Comparison of ENCODE assay signal across 7 cellular contexts in the genomic region with DNA sequence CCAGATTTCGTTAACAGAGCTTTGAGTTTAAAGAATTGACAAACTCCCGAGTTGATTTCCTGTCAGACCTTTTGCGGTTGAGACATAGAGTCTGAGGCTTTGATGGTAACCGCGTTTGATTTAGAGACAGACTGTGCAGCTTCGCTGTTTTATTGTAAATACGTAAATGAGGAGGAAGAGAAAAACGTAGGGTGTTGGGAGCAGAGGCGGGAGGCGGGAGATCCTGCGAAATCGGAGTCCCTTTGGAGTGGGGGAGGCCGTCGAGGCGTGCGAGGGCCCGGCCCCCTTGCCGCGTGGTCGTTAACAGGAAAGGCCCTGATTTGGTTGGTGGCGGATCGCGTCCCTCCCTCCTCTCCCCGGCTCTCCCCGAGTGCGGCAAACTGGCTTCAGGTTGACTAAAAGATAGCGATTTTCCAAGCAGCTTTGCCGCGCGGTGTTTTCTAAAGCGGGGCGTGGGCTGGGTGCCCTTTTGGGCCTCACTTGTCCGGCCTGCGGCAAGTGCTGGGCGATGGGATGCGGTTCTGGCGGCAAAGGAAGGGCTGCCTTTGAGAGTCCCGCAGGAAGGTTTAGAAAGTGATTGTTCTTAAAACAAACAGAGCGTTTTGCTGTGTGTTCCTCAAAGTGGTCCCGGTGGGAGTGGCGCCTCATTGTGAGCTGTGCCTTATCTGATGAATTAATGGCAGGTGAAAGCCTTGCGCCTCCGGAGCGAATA. TPM values are rescaled to one million over a fixed set of nuclear protein-coding genes. Genes with fewer than 3 reads are reported as not detected.
A peak's percentile ranks its signal among the peaks of the same experiment; 100 is the strongest.
DNase-seq lines count a peak whose midpoint lies in the region; ATAC-seq, FAIRE-seq and TF ChIP-seq lines count a peak whose summit lies in the region.

No MANE protein-coding gene starts in this region.

- peak overlapping the region; percentile 59 for H3K9ac ChIP-seq in HCT116 (ENCODE audit: low read length)

- H3K27me3 Mint-ChIP-seq in activated naive CD8-positive, alpha-beta T cell, result no peaks in the 10 kb centered on the region

- POLR2A ChIA-PET in HCT116 (lab: Charles Lee), result no interaction called here

- RAD21 ChIA-PET in HCT116 (lab: Charles Lee; ENCODE audit: low non-redundant PET in 1 of 2, low total read pairs in 2 of 2, uncharacterized antibody in 2 of 2, unreplicated experiment in 2 of 2), result no interaction called here

- intact Hi-C loops in HCT116 (cut with micrococcal nuclease) (no loop called here), left ventricle myocardium superior (cut with micrococcal nuclease) (no loop called here), psoas muscle (cut with DNase I) (loop anchor here in 1 of 2 donors (10.0 kb wide), 1 partner anchor 1247 kb away; the partner anchor contains the start of gene PHKA2)

- H3K27ac Mint-ChIP-seq in activated naive CD8-positive, alpha-beta T cell, result peak overlapping the region; percentile 89

- H3K36me3 Mint-ChIP-seq in activated naive CD8-positive, alpha-beta T cell, result no peaks in the 10 kb centered on the region

- peak overlapping the region; percentile 82 for H3K4me2 ChIP-seq in HCT116 (ENCODE audit: low read length)

- DNase-seq in HCT116 (ENCODE audit: low read depth, low spot score) (no peak), RKO (ENCODE audit: low spot score) (peak; percentile 35), left ventricle myocardium superior (peak; percentile 47), psoas muscle (peak; percentile 31 to 58), frontal cortex (ENCODE audit: low spot score in 2 of 2) (no peak)

- peaks cover 3% of the 10 kb centered on the region; the same call in 1 of the 2 replicates for H3K79me2 ChIP-seq in HCT116 (ENCODE audit: insufficient read depth, low read length)

- BruUV-seq in HCT116 (replicated peaks; lab: Mats Ljungman, UMichigan), result no TSS peak

- CTCF ChIA-PET in HCT116 (lab: Charles Lee), result no interaction called here

- H3K36me3 ChIP-seq in HCT116 (ENCODE audit: control insufficient read depth in 1 of 2, insufficient read depth in 2 of 2, low read length in 2 of 2) (no peaks in the 10 kb centered on the region), psoas muscle (ENCODE audit: insufficient read depth in 1 of 2, low read depth in 1 of 2) (no peaks in the 10 kb centered on the region)

- H3K4me3 ChIP-seq in HCT116 (replicated peaks in 1 of 2; ENCODE audit: low read depth in 1 of 2, low read length in 2 of 2) (peak overlapping the region; percentile 47 to 60), psoas muscle (peak overlapping the region; percentile 68)

- H3K4me1 Mint-ChIP-seq in activated naive CD8-positive, alpha-beta T cell (ENCODE audit: low read depth), result peaks cover 49% of the 10 kb centered on the region

- no peak for TF ChIP-seq RAD21 in HCT116 (IDR thresholded peaks at IDR 0.05; ENCODE audit: low read depth)

- H3K27ac ChIP-seq in HCT116 (ENCODE audit: low read depth, low read length) (peak overlapping the region; percentile 45), psoas muscle (peak overlapping the region; percentile 84)

- no peak overlapping the region for H2AFZ ChIP-seq in HCT116 (ENCODE audit: low read depth, low read length, poor library complexity, severe bottlenecking)

- no peak for TF ChIP-seq CTCF in HCT116 (IDR thresholded peaks at IDR 0.05 in 2 of 3, conservative IDR thresholded peaks at IDR 0.05 in 1 of 3; ENCODE audit: borderline replicate concordance in 1 of 3, insufficient read depth in 1 of 3, low read depth in 2 of 3, low read length in 2 of 3)
- no peak for TF ChIP-seq CTCF in psoas muscle (IDR thresholded peaks at IDR 0.05)

- H3K27me3 ChIP-seq in HCT116 (ENCODE audit: insufficient read depth, low read length) (no peaks in the 10 kb centered on the region), psoas muscle (ENCODE audit: insufficient read depth in 3 of 3, low read length in 2 of 3) (peaks cover 0 to 3% (median 0%) of the 10 kb centered on the region in 3 donors)

- H3K4me3 Mint-ChIP-seq in activated naive CD8-positive, alpha-beta T cell, result peak overlapping the region; percentile 88

- no peaks in the 10 kb centered on the region for H3K9me3 Mint-ChIP-seq in activated naive CD8-positive, alpha-beta T cell (ENCODE audit: low read depth)

- no peaks in the 10 kb centered on the region for H4K20me1 ChIP-seq in HCT116 (ENCODE audit: insufficient read depth)

- H3K4me1 ChIP-seq in HCT116 (ENCODE audit: control insufficient read depth in 1 of 2, insufficient read depth in 2 of 2, low read length in 2 of 2), result peaks cover 3 to 17% of the 10 kb centered on the region in 2 experiments; a peak in 1 of 4 replicates
- H3K4me1 ChIP-seq in psoas muscle, result peaks cover 8% of the 10 kb centered on the region

- ATAC-seq in HCT116 (peak; percentile 18; the same call in 1 of the 2 replicates), left ventricle myocardium superior (peak; percentile 33), psoas muscle (peak in 3 of 4 donors; percentile 16 to 50 (median 43)), HG02840 (IDR thresholded peaks at IDR 0.05; ENCODE audit: low FRiP score, unreplicated experiment) (no peak)

- no peaks in the 10 kb centered on the region for H3K9me2 ChIP-seq in HCT116 (ENCODE audit: insufficient read depth)

- FAIRE-seq in frontal cortex (lab: Jason Lieb, UNC), result no peak

- TF ChIP-seq POLR2A in HCT116 (IDR thresholded peaks at IDR 0.05; ENCODE audit: borderline replicate concordance, extremely low read depth, insufficient read depth, insufficient read length), result no peak

- 0 to 33% (median 1%) methylated on average over 31 to 44 of the region's 44 CpGs for WGBS in psoas muscle, 3 donors

- H3K9me3 ChIP-seq in HCT116 (ENCODE audit: control insufficient read depth in 1 of 2, insufficient read depth in 1 of 2, low read depth in 1 of 2, low read length in 2 of 2) (no peaks in the 10 kb centered on the region), psoas muscle (no peaks in the 10 kb centered on the region)

TF ChIP-seq in HCT116, 20 proteins besides CTCF, POLR2A, EP300 and RAD21:
- TF ChIP-seq TCF7L2 (IDR thresholded peaks at IDR 0.05; ENCODE audit: borderline replicate concordance, extremely low read depth, insufficient read depth, insufficient read length), result peak; percentile 10
- no peak for TF ChIP-seq SRF (IDR thresholded peaks at IDR 0.05; ENCODE audit: low read depth)
- TF ChIP-seq, protein P1, sequence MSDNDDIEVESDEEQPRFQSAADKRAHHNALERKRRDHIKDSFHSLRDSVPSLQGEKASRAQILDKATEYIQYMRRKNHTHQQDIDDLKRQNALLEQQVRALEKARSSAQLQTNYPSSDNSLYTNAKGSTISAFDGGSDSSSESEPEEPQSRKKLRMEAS (IDR thresholded peaks at IDR 0.05), result peak; percentile 59
TF ChIP-seq in HCT116: peak in this region for 2.

RNA-seq across cellular contexts. Expression of gene SCML1, which starts 0.9 kb away (rescaled TPM):
- total RNA-seq in HCT116 (2021; ENCODE audit: unreplicated experiment) (2.7 TPM), left ventricle myocardium superior (5.8 TPM), psoas muscle (10 to 100 TPM in 2 of 4 donors, 1 to 10 TPM in 2; 7.4 to 13.5 (median 9.5) TPM), frontal cortex (5.7 TPM)
- polyA plus RNA-seq in HCT116 (2012), result 1.7 TPM in 2 replicates
- 10 to 100 TPM in 2 of 3 donors, 1 to 10 TPM in 1; 9.4 to 17.2 (median 11.4) TPM for polyA plus RNA-seq in psoas muscle

Comparison
In these comparisons a context has a peak if more than half of its experiments do, and no peak if none do; other contexts are left out.
1. DNase-seq: peak in RKO (single experiment), left ventricle myocardium superior (single experiment) and psoas muscle (2 of 2); none in HCT116 (single experiment) and frontal cortex (0 of 2).